Comparison of ENCODE assay signal across 7 cellular contexts in the genomic region with DNA sequence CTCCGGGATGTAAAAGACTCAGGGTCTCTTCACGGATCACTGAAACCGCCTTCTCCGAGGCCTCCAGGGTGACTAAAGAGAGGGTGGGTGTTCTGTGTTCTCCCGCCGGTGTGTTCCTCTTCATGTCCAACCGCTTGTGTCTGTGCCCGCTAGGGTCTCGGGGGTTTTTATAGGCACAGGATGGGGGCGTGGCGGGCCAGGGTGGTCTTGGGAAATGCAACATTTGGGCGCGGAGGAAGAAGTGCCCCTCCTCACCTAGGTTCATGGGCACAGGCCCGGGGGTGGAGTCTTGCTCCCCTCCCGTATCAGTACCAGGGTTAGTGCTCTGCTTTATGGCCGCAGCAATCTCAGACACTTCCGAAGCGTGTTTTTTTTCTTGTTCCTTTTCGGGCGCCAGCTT.
DNase-seq lines count a peak whose midpoint lies in the region; ATAC-seq and TF ChIP-seq lines count a peak whose summit lies in the region.
"Not testable (repeated sequence)": the region's sequence is repeated elsewhere in the genome, so short reads cannot be mapped to it uniquely, and the experiment has no call there.

No MANE protein-coding gene starts in this region.

- not testable (repeated sequence) for H3K4me1 ChIP-seq in GM23338 (ENCODE audit: insufficient read depth); NT2/D1 (ENCODE audit: insufficient read depth, insufficient read length); mammary epithelial cell (ENCODE audit: insufficient read depth, low read length); cardiac muscle cell (ENCODE audit: low read depth); trophoblast cell (ENCODE audit: control insufficient read depth in 1 of 2, insufficient read depth in 2 of 2, low read length in 2 of 2)

- H3K9me3 Mint-ChIP-seq in GM23338; activated CD8-positive, alpha-beta T cell treated with anti-CD3 and anti-CD28 coated beads for 36 hours; mesothelial cell of epicardium: not testable (repeated sequence)

- H3K4me3 Mint-ChIP-seq in GM23338 (peak overlapping the region; percentile 95), mesothelial cell of epicardium (peak overlapping the region; percentile 56)
- H3K4me3 Mint-ChIP-seq in activated CD8-positive, alpha-beta T cell treated with anti-CD3 and anti-CD28 coated beads for 36 hours, result peak overlapping the region; percentile 41

- not testable (repeated sequence) for H3K79me1 ChIP-seq in trophoblast cell (ENCODE audit: low read length)

- not testable (repeated sequence) for H4K20me1 ChIP-seq in GM23338 (replicated peaks; ENCODE audit: insufficient read depth); mammary epithelial cell (ENCODE audit: insufficient read depth, low read length)

- H2AK5ac ChIP-seq in trophoblast cell (ENCODE audit: low read length), result not testable (repeated sequence)

- H3F3A ChIP-seq in GM23338 (replicated peaks; ENCODE audit: low read depth), result not testable (repeated sequence)

- DNase-seq in GM23338 (ENCODE audit: low spot score), result peak; percentile 80
- not testable (repeated sequence) for DNase-seq in NT2/D1 (ENCODE audit: low read depth, low spot score); activated CD8-positive, alpha-beta T cell treated with anti-CD3 and anti-CD28 coated beads for 36 hours; mammary epithelial cell; cardiac muscle cell (ENCODE audit: low read depth in 1 of 2, low spot score in 1 of 2); mesothelial cell of epicardium (ENCODE audit: low spot score in 2 of 2, unreplicated experiment in 2 of 2); trophoblast cell

- BruUV-seq in mammary epithelial cell (replicated peaks; lab: Mats Ljungman, UMichigan), result not testable (repeated sequence)

- H3K27me3 ChIP-seq in GM23338 (ENCODE audit: insufficient read depth) (peaks cover 58% of the 10 kb centered on the region), NT2/D1 (ENCODE audit: insufficient read depth, insufficient read length) (peaks cover 45% of the 10 kb centered on the region), cardiac muscle cell (peaks cover 43% of the 10 kb centered on the region)
- H3K27me3 ChIP-seq in mammary epithelial cell (ENCODE audit: insufficient read depth, low read length); trophoblast cell (ENCODE audit: insufficient read depth, low read length): not testable (repeated sequence)

- H3K9me2 ChIP-seq in GM23338 (ENCODE audit: insufficient read depth), result not testable (repeated sequence)

- H3K27ac Mint-ChIP-seq in GM23338; activated CD8-positive, alpha-beta T cell treated with anti-CD3 and anti-CD28 coated beads for 36 hours; mesothelial cell of epicardium: not testable (repeated sequence)

- not testable (repeated sequence) for H3K36me3 ChIP-seq in GM23338 (ENCODE audit: insufficient read depth); NT2/D1 (ENCODE audit: insufficient read depth, insufficient read length, low read length); mammary epithelial cell (ENCODE audit: insufficient read depth, low read length); cardiac muscle cell; trophoblast cell (ENCODE audit: control insufficient read depth in 1 of 2, insufficient read depth in 2 of 2, low read length in 2 of 2)

- not testable (repeated sequence) for H4K91ac ChIP-seq in trophoblast cell (ENCODE audit: low read depth, low read length)

- not testable (repeated sequence) for H3K36me3 Mint-ChIP-seq in GM23338 (ENCODE audit: low read depth); mesothelial cell of epicardium
- peaks cover 14% of the 10 kb centered on the region for H3K36me3 Mint-ChIP-seq in activated CD8-positive, alpha-beta T cell treated with anti-CD3 and anti-CD28 coated beads for 36 hours (ENCODE audit: low read depth)

- H3K79me2 ChIP-seq in GM23338 (replicated peaks; ENCODE audit: insufficient read depth); mammary epithelial cell (ENCODE audit: insufficient read depth, low read length); trophoblast cell (ENCODE audit: control insufficient read depth, insufficient read depth, low read length, poor library complexity): not testable (repeated sequence)

- CTCF ChIA-PET in activated CD8-positive, alpha-beta T cell treated with anti-CD3 and anti-CD28 coated beads for 36 hours (lab: Charles Lee); mammary epithelial cell (lab: Charles Lee; ENCODE audit: low non-redundant PET): not testable (repeated sequence)

- H3K27me3 Mint-ChIP-seq in GM23338 (ENCODE audit: insufficient read depth, low read depth, poor library complexity) (peaks cover 39% of the 10 kb centered on the region), mesothelial cell of epicardium (ENCODE audit: low read depth) (peaks cover 58% of the 10 kb centered on the region)
- peaks cover 42% of the 10 kb centered on the region for H3K27me3 Mint-ChIP-seq in activated CD8-positive, alpha-beta T cell treated with anti-CD3 and anti-CD28 coated beads for 36 hours

- not testable (repeated sequence) for H3K27ac ChIP-seq in GM23338 (ENCODE audit: low read depth); mammary epithelial cell (ENCODE audit: insufficient read depth, low read depth, low read length); cardiac muscle cell; trophoblast cell (ENCODE audit: low read depth, low read length)

- not testable (repeated sequence) for H3K9me3 ChIP-seq in NT2/D1 (ENCODE audit: insufficient read depth, low read length); mammary epithelial cell (replicated peaks; ENCODE audit: insufficient read depth, low read length); cardiac muscle cell (ENCODE audit: low read depth); trophoblast cell (ENCODE audit: insufficient read depth, low read depth, low read length)

- not testable (repeated sequence) for H4K12ac ChIP-seq in trophoblast cell (ENCODE audit: low read depth, low read length)

- H3K18ac ChIP-seq in trophoblast cell (ENCODE audit: low read length), result not testable (repeated sequence)

- H2BK120ac ChIP-seq in trophoblast cell (ENCODE audit: insufficient read depth, low read length, poor library complexity), result not testable (repeated sequence)

- dilution Hi-C loops in mammary epithelial cell (cut with HindIII; ENCODE audit: low sequenced_read_pairs), result not testable (repeated sequence)

- H3K4me1 Mint-ChIP-seq in GM23338, result not testable (repeated sequence)
- peaks cover 11% of the 10 kb centered on the region for H3K4me1 Mint-ChIP-seq in activated CD8-positive, alpha-beta T cell treated with anti-CD3 and anti-CD28 coated beads for 36 hours (ENCODE audit: low read depth)
- peaks cover 12% of the 10 kb centered on the region for H3K4me1 Mint-ChIP-seq in mesothelial cell of epicardium

- not testable (repeated sequence) for H2BK5ac ChIP-seq in trophoblast cell (ENCODE audit: low read depth, low read length, poor library complexity)

- H3K4me2 ChIP-seq in GM23338 (peak overlapping the region; percentile 94), mammary epithelial cell (ENCODE audit: insufficient read depth, low read depth, low read length) (peak overlapping the region; percentile 54), trophoblast cell (ENCODE audit: low read length) (peak overlapping the region; percentile 94)

- H3K23ac ChIP-seq in trophoblast cell (ENCODE audit: low read length), result not testable (repeated sequence)

- 0% methylated on average over 3 of the region's 20 CpGs for WGBS in mammary epithelial cell (ENCODE audit: low coverage, missing lambda C conversion rate)
- no CpG with 5 or more reads among the region's 20 CpGs for WGBS in trophoblast cell (ENCODE audit: extremely low coverage, insufficient coverage, insufficient read length)

- not testable (repeated sequence) for H4K8ac ChIP-seq in trophoblast cell (ENCODE audit: low read depth, low read length)

- H3K4me3 ChIP-seq in GM23338 (peak overlapping the region; percentile 84), NT2/D1 (ENCODE audit: insufficient read length, low read depth) (peak overlapping the region; percentile 42), mammary epithelial cell (replicated peaks in 1 of 3; ENCODE audit: insufficient read depth in 1 of 3, low read depth in 2 of 3, low read length in 3 of 3) (peak overlapping the region in 1 of 3 experiments; percentile 11), cardiac muscle cell (peak overlapping the region; percentile 8), trophoblast cell (ENCODE audit: low read depth, low read length) (peak overlapping the region; percentile 56)

- in situ Hi-C loops in mammary epithelial cell (cut with MboI; ENCODE audit: low sequenced_read_pairs in 2 of 2), result not testable (repeated sequence)

- H3K14ac ChIP-seq in trophoblast cell (ENCODE audit: low read length), result not testable (repeated sequence)

- not testable (repeated sequence) for H3K9ac ChIP-seq in NT2/D1 (ENCODE audit: insufficient read length, low read depth); mammary epithelial cell (ENCODE audit: insufficient read depth, low read length)
- peak overlapping the region; percentile 47 for H3K9ac ChIP-seq in trophoblast cell (ENCODE audit: low read length)

- TF ChIP-seq CTCF in GM23338 (conservative IDR thresholded peaks at IDR 0.05; ENCODE audit: low read depth in 2 of 2); activated CD8-positive, alpha-beta T cell treated with anti-CD3 and anti-CD28 coated beads for 36 hours (IDR thresholded peaks at IDR 0.05); mammary epithelial cell (conservative IDR thresholded peaks at IDR 0.05 in 1 of 2, IDR thresholded peaks at IDR 0.05 in 1 of 2; ENCODE audit: extremely low read depth in 1 of 2, insufficient read depth in 1 of 2, low read depth in 1 of 2, low read length in 2 of 2); cardiac muscle cell (IDR thresholded peaks at IDR 0.05; ENCODE audit: low read depth, low read length); mesothelial cell of epicardium (IDR thresholded peaks at IDR 0.05; ENCODE audit: unreplicated experiment): not testable (repeated sequence)

- H2AFZ ChIP-seq in GM23338 (peak overlapping the region; percentile 90), mammary epithelial cell (ENCODE audit: low read depth, low read length) (peak overlapping the region; percentile 48), trophoblast cell (ENCODE audit: insufficient read depth, low read length, poor library complexity) (peak overlapping the region; percentile 32)

- POLR2A ChIA-PET in activated CD8-positive, alpha-beta T cell treated with anti-CD3 and anti-CD28 coated beads for 36 hours (lab: Charles Lee), result not testable (repeated sequence)

- peak; percentile 70 for ATAC-seq in GM23338
- ATAC-seq in activated CD8-positive, alpha-beta T cell treated with anti-CD3 and anti-CD28 coated beads for 36 hours, result not testable (repeated sequence)

- not testable (repeated sequence) for H2BK12ac ChIP-seq in trophoblast cell (ENCODE audit: low read length)

- intact Hi-C loops in activated CD8-positive, alpha-beta T cell treated with anti-CD3 and anti-CD28 coated beads for 36 hours (cut with micrococcal nuclease); mammary epithelial cell (cut with micrococcal nuclease): not testable (repeated sequence)

- H3K4ac ChIP-seq in trophoblast cell (ENCODE audit: low read depth, low read length), result not testable (repeated sequence)

Comparison
In these comparisons a context has a peak if more than half of its experiments do, and no peak if none do; other contexts are left out.
1. H2AFZ ChIP-seq: peak in every context shown above with its lines; median percentile 90 in GM23338; 48 in mammary epithelial cell; 32 in trophoblast cell.
2. H3K4me3 Mint-ChIP-seq: peak in every context shown above with its lines; median percentile 95 in GM23338; 56 in mesothelial cell of epicardium; 41 in activated CD8-positive, alpha-beta T cell treated with anti-CD3 and anti-CD28 coated beads for 36 hours.